In the genomic region with DNA sequence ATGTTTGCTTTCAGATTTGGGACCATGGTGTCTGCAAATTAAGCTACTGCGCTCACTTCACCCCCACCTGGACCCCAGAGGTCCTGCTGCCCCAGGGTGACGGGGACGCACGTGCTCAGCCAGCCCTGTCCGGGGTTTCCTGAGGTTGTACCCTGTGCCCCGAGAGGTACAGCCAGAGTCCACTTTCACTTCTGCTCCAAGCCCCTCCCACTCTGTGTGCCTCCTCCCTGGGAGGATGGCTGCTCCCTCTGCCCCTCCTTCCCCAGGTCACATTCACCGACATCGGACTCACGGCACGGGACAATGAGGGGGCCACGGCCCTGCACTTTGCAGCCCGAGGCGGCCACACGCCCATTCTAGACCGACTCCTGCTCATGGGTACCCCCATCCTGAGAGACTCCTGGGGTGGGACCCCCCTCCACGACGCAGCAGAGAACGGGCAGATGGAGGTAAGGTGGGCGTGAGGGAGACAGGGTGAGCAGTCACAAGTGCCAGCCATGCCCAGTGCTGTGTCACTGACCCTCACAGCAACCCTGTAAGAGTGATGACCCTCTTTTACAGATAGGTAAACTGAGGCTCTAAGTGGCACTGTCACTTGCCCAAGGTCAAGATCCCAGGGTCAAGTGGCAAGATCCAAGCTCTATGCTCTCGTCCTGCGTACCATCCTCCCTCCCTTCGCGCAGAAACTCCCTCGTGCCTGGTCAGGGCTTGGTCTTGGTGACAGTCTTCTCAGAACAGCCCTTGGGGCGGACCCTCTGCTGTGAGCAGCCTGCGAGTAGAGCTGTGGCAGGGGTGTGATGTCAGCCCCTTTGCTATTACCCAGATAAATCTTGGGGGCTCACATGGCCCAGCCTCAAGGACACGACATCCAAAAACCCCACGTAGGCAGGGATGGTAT, we compare ENCODE assay signal across 1 cellular context.
TF ChIP-seq lines count a peak whose summit lies in the region.

No MANE protein-coding gene starts in this region.

TF ChIP-seq in HepG2, 621 proteins besides CTCF, POLR2A, EP300 and RAD21 (continued from another document and continues in another):
- TF ChIP-seq, protein P1, sequence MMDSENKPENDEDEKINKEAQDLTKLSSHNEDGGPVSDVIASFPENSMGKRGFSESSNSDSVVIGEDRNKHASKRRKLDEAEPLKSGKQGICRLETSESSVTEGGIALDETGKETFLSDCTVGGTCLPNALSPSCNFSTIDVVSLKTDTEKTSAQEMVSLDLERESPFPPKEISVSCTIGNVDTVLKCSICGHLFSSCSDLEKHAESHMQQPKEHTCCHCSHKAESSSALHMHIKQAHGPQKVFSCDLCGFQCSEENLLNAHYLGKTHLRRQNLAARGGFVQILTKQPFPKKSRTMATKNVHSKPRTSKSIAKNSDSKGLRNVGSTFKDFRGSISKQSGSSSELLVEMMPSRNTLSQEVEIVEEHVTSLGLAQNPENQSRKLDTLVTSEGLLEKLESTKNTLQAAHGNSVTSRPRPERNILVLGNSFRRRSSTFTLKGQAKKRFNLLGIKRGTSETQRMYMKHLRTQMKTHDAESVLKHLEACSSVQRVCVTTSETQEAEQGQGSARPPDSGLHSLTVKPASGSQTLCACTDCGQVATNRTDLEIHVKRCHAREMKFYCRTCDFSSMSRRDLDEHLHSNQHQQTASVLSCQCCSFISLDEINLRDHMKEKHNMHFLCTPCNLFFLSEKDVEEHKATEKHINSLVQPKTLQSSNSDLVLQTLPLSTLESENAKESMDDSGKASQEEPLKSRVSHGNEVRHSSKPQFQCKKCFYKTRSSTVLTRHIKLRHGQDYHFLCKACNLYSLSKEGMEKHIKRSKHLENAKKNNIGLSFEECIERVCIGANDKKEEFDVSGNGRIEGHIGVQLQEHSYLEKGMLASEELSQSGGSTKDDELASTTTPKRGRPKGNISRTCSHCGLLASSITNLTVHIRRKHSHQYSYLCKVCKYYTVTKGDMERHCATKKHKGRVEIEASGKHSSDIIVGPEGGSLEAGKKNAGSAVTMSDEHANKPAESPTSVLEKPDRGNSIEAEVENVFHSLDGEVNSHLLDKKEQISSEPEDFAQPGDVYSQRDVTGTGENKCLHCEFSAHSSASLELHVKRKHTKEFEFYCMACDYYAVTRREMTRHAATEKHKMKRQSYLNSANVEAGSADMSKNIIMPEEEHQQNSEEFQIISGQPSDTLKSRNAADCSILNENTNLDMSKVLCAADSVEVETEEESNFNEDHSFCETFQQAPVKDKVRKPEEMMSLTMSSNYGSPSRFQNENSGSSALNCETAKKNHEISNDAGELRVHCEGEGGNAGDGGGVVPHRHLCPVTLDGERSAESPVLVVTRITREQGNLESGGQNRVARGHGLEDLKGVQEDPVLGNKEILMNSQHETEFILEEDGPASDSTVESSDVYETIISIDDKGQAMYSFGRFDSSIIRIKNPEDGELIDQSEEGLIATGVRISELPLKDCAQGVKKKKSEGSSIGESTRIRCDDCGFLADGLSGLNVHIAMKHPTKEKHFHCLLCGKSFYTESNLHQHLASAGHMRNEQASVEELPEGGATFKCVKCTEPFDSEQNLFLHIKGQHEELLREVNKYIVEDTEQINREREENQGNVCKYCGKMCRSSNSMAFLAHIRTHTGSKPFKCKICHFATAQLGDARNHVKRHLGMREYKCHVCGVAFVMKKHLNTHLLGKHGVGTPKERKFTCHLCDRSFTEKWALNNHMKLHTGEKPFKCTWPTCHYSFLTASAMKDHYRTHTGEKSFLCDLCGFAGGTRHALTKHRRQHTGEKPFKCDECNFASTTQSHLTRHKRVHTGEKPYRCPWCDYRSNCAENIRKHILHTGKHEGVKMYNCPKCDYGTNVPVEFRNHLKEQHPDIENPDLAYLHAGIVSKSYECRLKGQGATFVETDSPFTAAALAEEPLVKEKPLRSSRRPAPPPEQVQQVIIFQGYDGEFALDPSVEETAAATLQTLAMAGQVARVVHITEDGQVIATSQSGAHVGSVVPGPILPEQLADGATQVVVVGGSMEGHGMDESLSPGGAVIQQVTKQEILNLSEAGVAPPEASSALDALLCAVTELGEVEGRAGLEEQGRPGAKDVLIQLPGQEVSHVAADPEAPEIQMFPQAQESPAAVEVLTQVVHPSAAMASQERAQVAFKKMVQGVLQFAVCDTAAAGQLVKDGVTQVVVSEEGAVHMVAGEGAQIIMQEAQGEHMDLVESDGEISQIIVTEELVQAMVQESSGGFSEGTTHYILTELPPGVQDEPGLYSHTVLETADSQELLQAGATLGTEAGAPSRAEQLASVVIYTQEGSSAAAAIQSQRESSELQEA (CRISPR knock-in tag; IDR thresholded peaks at IDR 0.05; ENCODE audit: not compliant biosample characterization), result no peak
- TF ChIP-seq HOXA7 (CRISPR knock-in tag; IDR thresholded peaks at IDR 0.05) (no peak), NR2F1 (CRISPR knock-in tag; IDR thresholded peaks at IDR 0.05) (peak; percentile 43; a peak in 2 of 4 replicates), ATF1 (CRISPR knock-in tag; IDR thresholded peaks at IDR 0.05) (no peak), GPN1 (CRISPR knock-in tag; IDR thresholded peaks at IDR 0.05; ENCODE audit: borderline replicate concordance) (no peak), HOXA3 (CRISPR knock-in tag; IDR thresholded peaks at IDR 0.05) (peak; percentile 77; the same call in 1 of the 2 replicates), ZNF670 (CRISPR knock-in tag; IDR thresholded peaks at IDR 0.05; ENCODE audit: borderline replicate concordance) (no peak), SCMH1 (CRISPR knock-in tag; IDR thresholded peaks at IDR 0.05; ENCODE audit: borderline replicate concordance) (no peak), ZNF577 (CRISPR knock-in tag; IDR thresholded peaks at IDR 0.05; ENCODE audit: borderline replicate concordance, low read depth) (no peak), NBN (conservative IDR thresholded peaks at IDR 0.05) (no peak), NFE2L1 (CRISPR knock-in tag; IDR thresholded peaks at IDR 0.05; ENCODE audit: borderline replicate concordance) (no peak), EED (CRISPR knock-in tag; IDR thresholded peaks at IDR 0.05) (no peak), ZNF781 (CRISPR knock-in tag; IDR thresholded peaks at IDR 0.05; ENCODE audit: borderline replicate concordance, not compliant biosample characterization) (peak; percentile 42), ZNF644 (CRISPR knock-in tag; IDR thresholded peaks at IDR 0.05; ENCODE audit: low read depth) (no peak), SRY (CRISPR knock-in tag; IDR thresholded peaks at IDR 0.05) (no peak), ZNF34 (CRISPR knock-in tag; IDR thresholded peaks at IDR 0.05; ENCODE audit: borderline replicate concordance) (no peak), ZNF569 (CRISPR knock-in tag; IDR thresholded peaks at IDR 0.05; ENCODE audit: borderline replicate concordance) (no peak), SUZ12 (IDR thresholded peaks at IDR 0.05; ENCODE audit: low read depth, low read length) (no peak), ZNF776 (CRISPR knock-in tag; IDR thresholded peaks at IDR 0.05) (no peak), FOSL1 (CRISPR knock-in tag; IDR thresholded peaks at IDR 0.05; ENCODE audit: borderline replicate concordance) (no peak), ELF1 (CRISPR knock-in tag; IDR thresholded peaks at IDR 0.05) (no peak), ZNF180 (CRISPR knock-in tag; IDR thresholded peaks at IDR 0.05; ENCODE audit: borderline replicate concordance, low read depth) (no peak), SNAI1 (CRISPR knock-in tag; IDR thresholded peaks at IDR 0.05; ENCODE audit: borderline replicate concordance) (no peak), MEIS2 (CRISPR knock-in tag; IDR thresholded peaks at IDR 0.05) (0 out of 2 replicates have a peak, but pooled peaks have one; percentile 24), ZNF260 (CRISPR knock-in tag; IDR thresholded peaks at IDR 0.05; ENCODE audit: borderline replicate concordance, low read depth) (no peak)
- TF ChIP-seq, protein P2, sequence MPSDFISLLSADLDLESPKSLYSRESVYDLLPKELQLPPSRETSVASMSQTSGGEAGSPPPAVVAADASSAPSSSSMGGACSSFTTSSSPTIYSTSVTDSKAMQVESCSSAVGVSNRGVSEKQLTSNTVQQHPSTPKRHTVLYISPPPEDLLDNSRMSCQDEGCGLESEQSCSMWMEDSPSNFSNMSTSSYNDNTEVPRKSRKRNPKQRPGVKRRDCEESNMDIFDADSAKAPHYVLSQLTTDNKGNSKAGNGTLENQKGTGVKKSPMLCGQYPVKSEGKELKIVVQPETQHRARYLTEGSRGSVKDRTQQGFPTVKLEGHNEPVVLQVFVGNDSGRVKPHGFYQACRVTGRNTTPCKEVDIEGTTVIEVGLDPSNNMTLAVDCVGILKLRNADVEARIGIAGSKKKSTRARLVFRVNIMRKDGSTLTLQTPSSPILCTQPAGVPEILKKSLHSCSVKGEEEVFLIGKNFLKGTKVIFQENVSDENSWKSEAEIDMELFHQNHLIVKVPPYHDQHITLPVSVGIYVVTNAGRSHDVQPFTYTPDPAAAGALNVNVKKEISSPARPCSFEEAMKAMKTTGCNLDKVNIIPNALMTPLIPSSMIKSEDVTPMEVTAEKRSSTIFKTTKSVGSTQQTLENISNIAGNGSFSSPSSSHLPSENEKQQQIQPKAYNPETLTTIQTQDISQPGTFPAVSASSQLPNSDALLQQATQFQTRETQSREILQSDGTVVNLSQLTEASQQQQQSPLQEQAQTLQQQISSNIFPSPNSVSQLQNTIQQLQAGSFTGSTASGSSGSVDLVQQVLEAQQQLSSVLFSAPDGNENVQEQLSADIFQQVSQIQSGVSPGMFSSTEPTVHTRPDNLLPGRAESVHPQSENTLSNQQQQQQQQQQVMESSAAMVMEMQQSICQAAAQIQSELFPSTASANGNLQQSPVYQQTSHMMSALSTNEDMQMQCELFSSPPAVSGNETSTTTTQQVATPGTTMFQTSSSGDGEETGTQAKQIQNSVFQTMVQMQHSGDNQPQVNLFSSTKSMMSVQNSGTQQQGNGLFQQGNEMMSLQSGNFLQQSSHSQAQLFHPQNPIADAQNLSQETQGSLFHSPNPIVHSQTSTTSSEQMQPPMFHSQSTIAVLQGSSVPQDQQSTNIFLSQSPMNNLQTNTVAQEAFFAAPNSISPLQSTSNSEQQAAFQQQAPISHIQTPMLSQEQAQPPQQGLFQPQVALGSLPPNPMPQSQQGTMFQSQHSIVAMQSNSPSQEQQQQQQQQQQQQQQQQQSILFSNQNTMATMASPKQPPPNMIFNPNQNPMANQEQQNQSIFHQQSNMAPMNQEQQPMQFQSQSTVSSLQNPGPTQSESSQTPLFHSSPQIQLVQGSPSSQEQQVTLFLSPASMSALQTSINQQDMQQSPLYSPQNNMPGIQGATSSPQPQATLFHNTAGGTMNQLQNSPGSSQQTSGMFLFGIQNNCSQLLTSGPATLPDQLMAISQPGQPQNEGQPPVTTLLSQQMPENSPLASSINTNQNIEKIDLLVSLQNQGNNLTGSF (CRISPR knock-in tag; IDR thresholded peaks at IDR 0.05), result no peak
- TF ChIP-seq, protein P3, sequence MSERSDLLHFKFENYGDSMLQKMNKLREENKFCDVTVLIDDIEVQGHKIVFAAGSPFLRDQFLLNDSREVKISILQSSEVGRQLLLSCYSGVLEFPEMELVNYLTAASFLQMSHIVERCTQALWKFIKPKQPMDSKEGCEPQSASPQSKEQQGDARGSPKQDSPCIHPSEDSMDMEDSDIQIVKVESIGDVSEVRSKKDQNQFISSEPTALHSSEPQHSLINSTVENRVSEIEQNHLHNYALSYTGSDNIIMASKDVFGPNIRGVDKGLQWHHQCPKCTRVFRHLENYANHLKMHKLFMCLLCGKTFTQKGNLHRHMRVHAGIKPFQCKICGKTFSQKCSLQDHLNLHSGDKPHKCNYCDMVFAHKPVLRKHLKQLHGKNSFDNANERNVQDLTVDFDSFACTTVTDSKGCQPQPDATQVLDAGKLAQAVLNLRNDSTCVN (CRISPR knock-in tag; IDR thresholded peaks at IDR 0.05; ENCODE audit: borderline replicate concordance), result no peak
- TF ChIP-seq, protein P4, sequence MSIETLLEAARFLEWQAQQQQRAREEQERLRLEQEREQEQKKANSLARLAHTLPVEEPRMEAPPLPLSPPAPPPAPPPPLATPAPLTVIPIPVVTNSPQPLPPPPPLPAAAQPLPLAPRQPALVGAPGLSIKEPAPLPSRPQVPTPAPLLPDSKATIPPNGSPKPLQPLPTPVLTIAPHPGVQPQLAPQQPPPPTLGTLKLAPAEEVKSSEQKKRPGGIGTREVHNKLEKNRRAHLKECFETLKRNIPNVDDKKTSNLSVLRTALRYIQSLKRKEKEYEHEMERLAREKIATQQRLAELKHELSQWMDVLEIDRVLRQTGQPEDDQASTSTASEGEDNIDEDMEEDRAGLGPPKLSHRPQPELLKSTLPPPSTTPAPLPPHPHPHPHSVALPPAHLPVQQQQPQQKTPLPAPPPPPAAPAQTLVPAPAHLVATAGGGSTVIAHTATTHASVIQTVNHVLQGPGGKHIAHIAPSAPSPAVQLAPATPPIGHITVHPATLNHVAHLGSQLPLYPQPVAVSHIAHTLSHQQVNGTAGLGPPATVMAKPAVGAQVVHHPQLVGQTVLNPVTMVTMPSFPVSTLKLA (IDR thresholded peaks at IDR 0.05), result peak; percentile 79
- TF ChIP-seq, protein P5, sequence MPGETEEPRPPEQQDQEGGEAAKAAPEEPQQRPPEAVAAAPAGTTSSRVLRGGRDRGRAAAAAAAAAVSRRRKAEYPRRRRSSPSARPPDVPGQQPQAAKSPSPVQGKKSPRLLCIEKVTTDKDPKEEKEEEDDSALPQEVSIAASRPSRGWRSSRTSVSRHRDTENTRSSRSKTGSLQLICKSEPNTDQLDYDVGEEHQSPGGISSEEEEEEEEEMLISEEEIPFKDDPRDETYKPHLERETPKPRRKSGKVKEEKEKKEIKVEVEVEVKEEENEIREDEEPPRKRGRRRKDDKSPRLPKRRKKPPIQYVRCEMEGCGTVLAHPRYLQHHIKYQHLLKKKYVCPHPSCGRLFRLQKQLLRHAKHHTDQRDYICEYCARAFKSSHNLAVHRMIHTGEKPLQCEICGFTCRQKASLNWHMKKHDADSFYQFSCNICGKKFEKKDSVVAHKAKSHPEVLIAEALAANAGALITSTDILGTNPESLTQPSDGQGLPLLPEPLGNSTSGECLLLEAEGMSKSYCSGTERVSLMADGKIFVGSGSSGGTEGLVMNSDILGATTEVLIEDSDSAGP (CRISPR knock-in tag; IDR thresholded peaks at IDR 0.05; ENCODE audit: borderline replicate concordance), result peak; percentile 1
- TF ChIP-seq, protein P6, sequence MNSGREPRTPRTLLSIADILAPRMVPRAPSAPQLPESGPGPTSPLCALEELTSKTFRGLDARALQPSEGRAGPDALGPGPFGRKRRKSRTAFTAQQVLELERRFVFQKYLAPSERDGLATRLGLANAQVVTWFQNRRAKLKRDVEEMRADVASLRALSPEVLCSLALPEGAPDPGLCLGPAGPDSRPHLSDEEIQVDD (CRISPR knock-in tag; IDR thresholded peaks at IDR 0.05; ENCODE audit: borderline replicate concordance), result no peak
- TF ChIP-seq, protein P7, sequence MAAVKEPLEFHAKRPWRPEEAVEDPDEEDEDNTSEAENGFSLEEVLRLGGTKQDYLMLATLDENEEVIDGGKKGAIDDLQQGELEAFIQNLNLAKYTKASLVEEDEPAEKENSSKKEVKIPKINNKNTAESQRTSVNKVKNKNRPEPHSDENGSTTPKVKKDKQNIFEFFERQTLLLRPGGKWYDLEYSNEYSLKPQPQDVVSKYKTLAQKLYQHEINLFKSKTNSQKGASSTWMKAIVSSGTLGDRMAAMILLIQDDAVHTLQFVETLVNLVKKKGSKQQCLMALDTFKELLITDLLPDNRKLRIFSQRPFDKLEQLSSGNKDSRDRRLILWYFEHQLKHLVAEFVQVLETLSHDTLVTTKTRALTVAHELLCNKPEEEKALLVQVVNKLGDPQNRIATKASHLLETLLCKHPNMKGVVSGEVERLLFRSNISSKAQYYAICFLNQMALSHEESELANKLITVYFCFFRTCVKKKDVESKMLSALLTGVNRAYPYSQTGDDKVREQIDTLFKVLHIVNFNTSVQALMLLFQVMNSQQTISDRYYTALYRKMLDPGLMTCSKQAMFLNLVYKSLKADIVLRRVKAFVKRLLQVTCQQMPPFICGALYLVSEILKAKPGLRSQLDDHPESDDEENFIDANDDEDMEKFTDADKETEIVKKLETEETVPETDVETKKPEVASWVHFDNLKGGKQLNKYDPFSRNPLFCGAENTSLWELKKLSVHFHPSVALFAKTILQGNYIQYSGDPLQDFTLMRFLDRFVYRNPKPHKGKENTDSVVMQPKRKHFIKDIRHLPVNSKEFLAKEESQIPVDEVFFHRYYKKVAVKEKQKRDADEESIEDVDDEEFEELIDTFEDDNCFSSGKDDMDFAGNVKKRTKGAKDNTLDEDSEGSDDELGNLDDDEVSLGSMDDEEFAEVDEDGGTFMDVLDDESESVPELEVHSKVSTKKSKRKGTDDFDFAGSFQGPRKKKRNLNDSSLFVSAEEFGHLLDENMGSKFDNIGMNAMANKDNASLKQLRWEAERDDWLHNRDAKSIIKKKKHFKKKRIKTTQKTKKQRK (IDR thresholded peaks at IDR 0.05; ENCODE audit: low read length), result no peak
